Comparison of ENCODE assay signal across 14 cellular contexts in the genomic region with DNA sequence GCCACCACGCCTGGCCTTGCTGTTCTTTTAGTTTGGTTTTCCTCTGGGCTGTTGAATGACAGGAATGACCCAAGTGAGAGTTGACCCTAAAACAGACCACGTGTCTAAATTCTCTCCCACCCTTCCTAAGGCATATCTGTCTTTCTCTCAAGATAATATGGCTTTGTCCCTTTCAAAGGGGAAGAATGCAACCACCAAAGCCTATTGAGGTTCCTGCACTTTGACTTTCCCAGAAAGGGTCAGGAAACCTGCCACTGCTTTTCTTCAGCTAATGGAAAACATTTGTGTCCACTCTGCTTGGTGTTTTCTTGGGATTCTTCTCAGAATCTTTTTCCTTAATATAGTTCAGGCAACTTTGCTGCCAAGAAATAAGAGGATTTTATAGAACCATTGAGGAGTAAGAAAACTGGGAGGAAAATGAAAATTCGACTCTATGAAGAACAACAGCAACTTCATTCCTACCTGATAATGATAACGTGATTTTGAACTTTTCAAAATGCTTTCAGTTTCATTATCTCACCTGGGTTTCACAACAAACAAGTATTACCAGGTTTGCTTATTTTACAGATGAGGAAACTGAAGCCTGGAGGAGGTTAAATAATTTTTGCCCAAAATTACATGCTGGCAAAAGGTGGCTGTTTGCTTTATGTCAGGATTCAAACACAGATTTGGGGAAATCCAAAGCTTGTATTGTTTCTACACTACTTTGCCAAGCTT. TPM values are rescaled to one million over a fixed set of nuclear protein-coding genes. Genes with fewer than 3 reads are reported as not detected.
A peak's percentile ranks its signal among the peaks of the same experiment; 100 is the strongest.
DNase-seq lines count a peak whose midpoint lies in the region; ATAC-seq and TF ChIP-seq lines count a peak whose summit lies in the region.
"Had no signal": no experiment of that assay in that cellular context is flagged by ENCODE, and none has a peak within 500 bp of the region (broad histone marks: within the 10 kb centered on the region; RNA-seq: fewer than 3 reads in every experiment).

No MANE protein-coding gene starts in this region.

- peaks cover 96% of the 10 kb centered on the region for H3K79me2 ChIP-seq in PC-9 (ENCODE audit: low read depth)
- H3K79me2 ChIP-seq in trophoblast cell (ENCODE audit: control insufficient read depth, insufficient read depth, low read length, poor library complexity), result peaks cover 34% of the 10 kb centered on the region

- POLR2A ChIA-PET in PC-9 (lab: Charles Lee; ENCODE audit: unreplicated experiment), result no interaction called here

- H2BK120ac ChIP-seq in trophoblast cell (ENCODE audit: insufficient read depth, low read length, poor library complexity), result no peak overlapping the region

- H4K20me1 ChIP-seq in PC-9 (ENCODE audit: insufficient read depth), result peaks cover 8% of the 10 kb centered on the region

- peaks cover 7% of the 10 kb centered on the region for H3K79me1 ChIP-seq in trophoblast cell (ENCODE audit: low read length)

- no peaks in the 10 kb centered on the region for H3K4me1 Mint-ChIP-seq in activated naive CD4-positive, alpha-beta T cell treated with anti-CD3 and anti-CD28 coated beads for 36 hours (ENCODE audit: low read depth)
- H3K4me1 Mint-ChIP-seq: activated CD4-positive, alpha-beta T cell treated with anti-CD3 and anti-CD28 coated beads for 36 hours had no signal

- no peak overlapping the region for H3K14ac ChIP-seq in trophoblast cell (ENCODE audit: low read length)

- ATAC-seq in GM18861 (IDR thresholded peaks at IDR 0.05; ENCODE audit: unreplicated experiment) (no peak), aorta (ENCODE audit: low FRiP score) (no peak)
- ATAC-seq: activated CD4-positive, alpha-beta T cell treated with anti-CD3 and anti-CD28 coated beads for 36 hours; natural killer cell treated with Interleukin-12 subunit alpha and Interleukin-12 subunit beta and Interleukin-15 and Interleukin-18, amount 100 ng/mL, for 72 hours had no signal

- H3K4me1 ChIP-seq in PC-9 (replicated peaks; ENCODE audit: insufficient read depth) (peaks cover 83% of the 10 kb centered on the region), trophoblast cell (ENCODE audit: control insufficient read depth in 1 of 2, insufficient read depth in 2 of 2, low read length in 2 of 2) (peaks cover 12 to 17% of the 10 kb centered on the region in 2 experiments), HAP-1 (peaks cover 39% of the 10 kb centered on the region), aorta (ENCODE audit: control insufficient read depth in 1 of 2, insufficient read depth in 2 of 2, low read length in 2 of 2) (peaks cover 4 to 27% of the 10 kb centered on the region in 2 donors)

- H3K27ac ChIP-seq in PC-9, result peak overlapping the region; percentile 45
- H3K27ac ChIP-seq in trophoblast cell (ENCODE audit: low read depth, low read length), result no peak overlapping the region
- H3K27ac ChIP-seq in aorta (ENCODE audit: low read depth in 1 of 2, low read length in 2 of 2), result peak overlapping the region in 1 of 2 donors; percentile 2
- H3K27ac ChIP-seq: skin epidermis had no signal

- in situ Hi-C loops in HAP-1 (cut with MboI; ENCODE audit: low sequenced_read_pairs), result no loop called here

- H4K8ac ChIP-seq in trophoblast cell (ENCODE audit: low read depth, low read length), result no peak overlapping the region

- H3K9ac ChIP-seq in trophoblast cell (ENCODE audit: low read length), result no peak overlapping the region

- no peaks in the 10 kb centered on the region for H3K27me3 ChIP-seq in PC-9 (ENCODE audit: insufficient read depth, low read depth)
- no peaks in the 10 kb centered on the region for H3K27me3 ChIP-seq in trophoblast cell (ENCODE audit: insufficient read depth, low read length)
- no peaks in the 10 kb centered on the region for H3K27me3 ChIP-seq in HAP-1 (ENCODE audit: low read depth)
- no peaks in the 10 kb centered on the region for H3K27me3 ChIP-seq in aorta (ENCODE audit: control insufficient read depth in 1 of 2, insufficient read depth in 2 of 2, low read length in 1 of 2)

- no peak overlapping the region for H3K27ac Mint-ChIP-seq in activated naive CD4-positive, alpha-beta T cell treated with anti-CD3 and anti-CD28 coated beads for 36 hours
- H3K27ac Mint-ChIP-seq: activated CD4-positive, alpha-beta T cell treated with anti-CD3 and anti-CD28 coated beads for 36 hours; HFFc6; natural killer cell treated with Interleukin-12 subunit alpha and Interleukin-12 subunit beta and Interleukin-15 and Interleukin-18, amount 100 ng/mL, for 72 hours had no signal

- no peak overlapping the region for H2AK5ac ChIP-seq in trophoblast cell (ENCODE audit: low read length)

- no CpG with 5 or more reads among the region's 4 CpGs for WGBS in trophoblast cell (ENCODE audit: extremely low coverage, insufficient coverage, insufficient read length)
- 25 to 28% methylated on average over 4 of the region's 4 CpGs for WGBS in aorta, 2 donors

- H2AFZ ChIP-seq in PC-9 (no peak overlapping the region), trophoblast cell (ENCODE audit: insufficient read depth, low read length, poor library complexity) (no peak overlapping the region)

- H3K4ac ChIP-seq in trophoblast cell (ENCODE audit: low read depth, low read length), result peak overlapping the region; percentile 38

- H3K36me3 ChIP-seq in PC-9 (ENCODE audit: low read depth), result peaks cover 8% of the 10 kb centered on the region
- peaks cover 5 to 18% of the 10 kb centered on the region in 2 experiments for H3K36me3 ChIP-seq in trophoblast cell (ENCODE audit: control insufficient read depth in 1 of 2, insufficient read depth in 2 of 2, low read length in 2 of 2)
- no peaks in the 10 kb centered on the region for H3K36me3 ChIP-seq in HAP-1 (replicated peaks)
- H3K36me3 ChIP-seq in aorta (ENCODE audit: control insufficient read depth in 1 of 2, insufficient read depth in 2 of 2, low read length in 1 of 2), result no peaks in the 10 kb centered on the region

- no peak overlapping the region for H4K91ac ChIP-seq in trophoblast cell (ENCODE audit: low read depth, low read length)

- no peak for TF ChIP-seq CTCF in AG10803 (conservative IDR thresholded peaks at IDR 0.05; ENCODE audit: low read length)
- no peak for TF ChIP-seq CTCF in PC-9 (conservative IDR thresholded peaks at IDR 0.05)

- no peaks in the 10 kb centered on the region for H3K36me3 Mint-ChIP-seq in activated naive CD4-positive, alpha-beta T cell treated with anti-CD3 and anti-CD28 coated beads for 36 hours (ENCODE audit: low read depth)
- H3K36me3 Mint-ChIP-seq: natural killer cell treated with Interleukin-12 subunit alpha and Interleukin-12 subunit beta and Interleukin-15 and Interleukin-18, amount 100 ng/mL, for 72 hours had no signal

- peak overlapping the region; percentile 64 for H3K4me2 ChIP-seq in PC-9
- H3K4me2 ChIP-seq in trophoblast cell (ENCODE audit: low read length), result no peak overlapping the region

- no peak overlapping the region for H2BK5ac ChIP-seq in trophoblast cell (ENCODE audit: low read depth, low read length, poor library complexity)

- H3K9me3 Mint-ChIP-seq in activated naive CD4-positive, alpha-beta T cell treated with anti-CD3 and anti-CD28 coated beads for 36 hours, result no peaks in the 10 kb centered on the region
- H3K9me3 Mint-ChIP-seq: HFFc6; natural killer cell treated with Interleukin-12 subunit alpha and Interleukin-12 subunit beta and Interleukin-15 and Interleukin-18, amount 100 ng/mL, for 72 hours had no signal

- no peaks in the 10 kb centered on the region; the same call in 1 of the 2 replicates for H3K9me3 ChIP-seq in PC-9 (ENCODE audit: insufficient read depth, low read depth)
- H3K9me3 ChIP-seq in trophoblast cell (ENCODE audit: insufficient read depth, low read depth, low read length), result no peaks in the 10 kb centered on the region
- no peaks in the 10 kb centered on the region for H3K9me3 ChIP-seq in HAP-1
- H3K9me3 ChIP-seq in aorta (ENCODE audit: control insufficient read depth, low read length), result no peaks in the 10 kb centered on the region

- no peak overlapping the region for H3K18ac ChIP-seq in trophoblast cell (ENCODE audit: low read length)

- H3K4me3 Mint-ChIP-seq in activated naive CD4-positive, alpha-beta T cell treated with anti-CD3 and anti-CD28 coated beads for 36 hours, result no peak overlapping the region
- H3K4me3 Mint-ChIP-seq: activated CD4-positive, alpha-beta T cell treated with anti-CD3 and anti-CD28 coated beads for 36 hours; HFFc6; natural killer cell treated with Interleukin-12 subunit alpha and Interleukin-12 subunit beta and Interleukin-15 and Interleukin-18, amount 100 ng/mL, for 72 hours had no signal

- no TSS peak for BruUV-seq in PC-9 (replicated peaks; lab: Mats Ljungman, UMichigan)

- CTCF ChIA-PET in PC-9 (lab: Charles Lee), result interaction anchor here (0.7 kb wide), 1 partner anchor 761 kb away, joined by 4 read pairs; no protein-coding TSS in a partner anchor
- CTCF ChIA-PET in activated naive CD4-positive, alpha-beta T cell treated with anti-CD3 and anti-CD28 coated beads for 36 hours (lab: Charles Lee), result no interaction called here

- DNase-seq in AG10803 (ENCODE audit: low read depth) (no peak), PC-9 (peak in 1 of 2 experiments; percentile 60), fibroblast of peridontal ligament (ENCODE audit: extremely low read depth) (peak; percentile 25), trophoblast cell (peak in 1 of 2 donors; percentile 84), HAP-1 (ENCODE audit: low spot score in 2 of 2) (no peak), aorta (no peak)
- no peak for DNase-seq in activated naive CD4-positive, alpha-beta T cell treated with anti-CD3 and anti-CD28 coated beads for 36 hours
- DNase-seq: activated CD4-positive, alpha-beta T cell treated with anti-CD3 and anti-CD28 coated beads for 36 hours; activated T-cell treated with anti-CD3 and anti-CD28 coated beads, Interleukin-2, amount 50 U/mL, for 48 hours; HFFc6; SW 1271 had no signal

- H3K9me2 ChIP-seq in PC-9 (ENCODE audit: insufficient read depth), result no peaks in the 10 kb centered on the region

- H3K23ac ChIP-seq in trophoblast cell (ENCODE audit: low read length), result no peak overlapping the region

- peaks cover 43% of the 10 kb centered on the region for H3F3A ChIP-seq in PC-9 (ENCODE audit: insufficient read depth, low read depth)

- H3K4me3 ChIP-seq in AG10803 (ENCODE audit: low read length) (peak overlapping the region; percentile 5), PC-9 (peak overlapping the region; percentile 23; the same call in 1 of the 2 replicates), trophoblast cell (ENCODE audit: low read depth, low read length) (no peak overlapping the region), HAP-1 (no peak overlapping the region), aorta (ENCODE audit: low read length in 2 of 2) (peak overlapping the region in 1 of 2 donors; percentile 34)

- intact Hi-C loops in PC-9 (cut with micrococcal nuclease; ENCODE audit: unreplicated experiment) (loop anchor here (10.0 kb wide), 1 partner anchor 448 kb away; no protein-coding TSS in a partner anchor), aorta (cut with DNase I) (loop anchor here in 1 of 2 donors (10.0 kb wide), 3 partner anchors 158 to 1068 kb away; no protein-coding TSS in a partner anchor)
- intact Hi-C loops in activated naive CD4-positive, alpha-beta T cell treated with anti-CD3 and anti-CD28 coated beads for 36 hours (cut with micrococcal nuclease), result no loop called here

- H2BK12ac ChIP-seq in trophoblast cell (ENCODE audit: low read length), result no peak overlapping the region

- no peak overlapping the region for H4K12ac ChIP-seq in trophoblast cell (ENCODE audit: low read depth, low read length)

- peaks cover 20% of the 10 kb centered on the region for H3K27me3 Mint-ChIP-seq in activated naive CD4-positive, alpha-beta T cell treated with anti-CD3 and anti-CD28 coated beads for 36 hours (ENCODE audit: low read depth)

RNA-seq across cellular contexts. Expression of a gene that starts 6.9 kb away (rescaled TPM):
- total RNA-seq in PC-9 (2021) (16.5 and 22.4 TPM in 2 replicates), aorta (100 to 1,000 TPM in 1 of 2 donors, 10 to 100 TPM in 1; 76.2 to 112 TPM)
- polyA plus RNA-seq in trophoblast cell (2013), result 289 and 308 TPM in 2 replicates
- not detected for total RNA-seq in activated naive CD4-positive, alpha-beta T cell treated with anti-CD3 and anti-CD28 coated beads for 36 hours
- polyA plus RNA-seq in aorta, result 100 to 1,000 TPM in 1 of 2 donors, 10 to 100 TPM in 1; 19.0 to 114 TPM
- total RNA-seq: activated CD4-positive, alpha-beta T cell treated with anti-CD3 and anti-CD28 coated beads for 36 hours had no signal

Comparison
In these comparisons a context has a peak if more than half of its experiments do, and no peak if none do; other contexts are left out.
1. H3K4me3 ChIP-seq: peak in AG10803 (single experiment) and PC-9 (single experiment); none in trophoblast cell (single experiment) and HAP-1 (single experiment).
2. RNA of a gene that starts 6.9 kb away (total RNA-seq): 76.2 to 112 TPM in aorta and 16.5 to 22.4 TPM in PC-9; not detected in activated naive CD4-positive, alpha-beta T cell treated with anti-CD3 and anti-CD28 coated beads for 36 hours; every median in the first group is over 10 times any median in the second.